Comparison of ENCODE assay signal across 9 cellular contexts in genomic region chr22:19900707-19901436, GRCh38.
"Had no signal": no experiment of that assay in that cellular context is flagged by ENCODE, and none has a peak within 500 bp of the region (broad histone marks: within the 10 kb centered on the region; RNA-seq: fewer than 3 reads in every experiment).

No MANE protein-coding gene starts in this region.

- H3K4me1 Mint-ChIP-seq: activated T-helper 17 cell treated with anti-CD3 and anti-CD28 coated beads, Interleukin-2, amount 50 U/mL, for 72 hours had no signal

- FAIRE-seq: pancreas had no signal

- H3K36me3 ChIP-seq: cardiac muscle cell, pancreas had no signal

- H3K9me3 Mint-ChIP-seq: activated CD4-positive, alpha-beta T cell treated with anti-CD3 and anti-CD28 coated beads, Interleukin-2, amount 10 ng/mL, durations not matched to agents 7 days and 5 days; activated naive CD4-positive, alpha-beta T cell treated with anti-CD3 and anti-CD28 coated beads, Interleukin-2, amount 10 ng/mL, durations not matched to agents 7 days and 5 days; activated T-helper 17 cell treated with anti-CD3 and anti-CD28 coated beads, Interleukin-2, amount 50 U/mL, for 72 hours had no signal

- H3K27ac Mint-ChIP-seq: activated CD4-positive, alpha-beta T cell treated with anti-CD3 and anti-CD28 coated beads, Interleukin-2, amount 10 ng/mL, durations not matched to agents 7 days and 5 days; activated naive CD4-positive, alpha-beta T cell treated with anti-CD3 and anti-CD28 coated beads, Interleukin-2, amount 10 ng/mL, durations not matched to agents 7 days and 5 days; activated T-helper 17 cell treated with anti-CD3 and anti-CD28 coated beads, Interleukin-2, amount 50 U/mL, for 72 hours had no signal

- H3K27ac ChIP-seq: cardiac muscle cell, esophagus muscularis mucosa, pancreas had no signal

- H3K9me3 ChIP-seq: esophagus muscularis mucosa, pancreas had no signal

- DNase-seq: activated CD4-positive, alpha-beta T cell treated with anti-CD3 and anti-CD28 coated beads, Interleukin-2, amount 10 ng/mL, durations not matched to agents 7 days and 5 days; activated CD4-positive, CD25-positive, alpha-beta regulatory T cell; activated naive CD4-positive, alpha-beta T cell treated with anti-CD3 and anti-CD28 coated beads, Interleukin-2, amount 10 ng/mL, durations not matched to agents 7 days and 5 days; activated T-cell treated with anti-CD3 and anti-CD28 coated beads for 4 hours; mesenchymal stem cell had no signal

- H3K27me3 ChIP-seq: cardiac muscle cell, esophagus muscularis mucosa, pancreas had no signal

- H3K4me3 Mint-ChIP-seq: activated CD4-positive, alpha-beta T cell treated with anti-CD3 and anti-CD28 coated beads, Interleukin-2, amount 10 ng/mL, durations not matched to agents 7 days and 5 days; activated naive CD4-positive, alpha-beta T cell treated with anti-CD3 and anti-CD28 coated beads, Interleukin-2, amount 10 ng/mL, durations not matched to agents 7 days and 5 days; activated T-helper 17 cell treated with anti-CD3 and anti-CD28 coated beads, Interleukin-2, amount 50 U/mL, for 72 hours had no signal

- H3K4me1 ChIP-seq: esophagus muscularis mucosa, pancreas had no signal

- H3K27me3 Mint-ChIP-seq: activated CD4-positive, alpha-beta T cell treated with anti-CD3 and anti-CD28 coated beads, Interleukin-2, amount 10 ng/mL, durations not matched to agents 7 days and 5 days; activated naive CD4-positive, alpha-beta T cell treated with anti-CD3 and anti-CD28 coated beads, Interleukin-2, amount 10 ng/mL, durations not matched to agents 7 days and 5 days; activated T-helper 17 cell treated with anti-CD3 and anti-CD28 coated beads, Interleukin-2, amount 50 U/mL, for 72 hours had no signal

- H3K4me3 ChIP-seq: cardiac muscle cell, esophagus muscularis mucosa, pancreas had no signal

- ATAC-seq: activated T-helper 17 cell treated with anti-CD3 and anti-CD28 coated beads, Interleukin-2, amount 50 U/mL, for 72 hours had no signal
